In the genomic region with DNA sequence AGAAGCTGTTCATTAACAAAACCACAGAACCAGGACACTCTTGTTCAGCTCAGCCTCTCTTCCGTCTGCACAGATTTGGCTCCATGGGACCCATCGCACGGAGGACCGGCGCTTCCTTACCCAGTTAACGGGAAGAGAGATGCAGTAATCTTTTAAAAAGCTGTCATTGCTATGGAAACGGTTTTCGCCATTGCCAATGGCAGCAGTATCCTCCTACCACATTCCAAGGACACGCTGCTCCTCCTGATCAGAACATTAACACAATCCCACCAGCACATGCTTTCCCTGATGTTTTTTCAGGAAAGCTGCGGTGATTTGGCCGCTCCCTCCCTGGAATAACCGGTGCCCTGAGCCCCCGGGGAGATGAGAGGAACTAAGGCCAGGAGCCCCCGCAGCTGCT, we compare ENCODE assay signal across 1 cellular context.
TF ChIP-seq lines count a peak whose summit lies in the region.

No MANE protein-coding gene starts in this region.

TF ChIP-seq in GM23338, 12 proteins besides CTCF, POLR2A, EP300 and RAD21:
- TF ChIP-seq REST (IDR thresholded peaks at IDR 0.05; ENCODE audit: unreplicated experiment) (no peak), CREB1 (CRISPR knock-in tag; IDR thresholded peaks at IDR 0.05; ENCODE audit: low read depth) (no peak), ZNF331 (CRISPR knock-in tag; IDR thresholded peaks at IDR 0.05; ENCODE audit: low read depth) (no peak), ETS1 (IDR thresholded peaks at IDR 0.05) (no peak), JUNB (IDR thresholded peaks at IDR 0.05; ENCODE audit: unreplicated experiment) (no peak), EZH2 (IDR thresholded peaks at IDR 0.05; ENCODE audit: low read depth, unreplicated experiment) (no peak), EZH2phosphoT487 (IDR thresholded peaks at IDR 0.05; ENCODE audit: unreplicated experiment) (no peak), ZNF114 (CRISPR knock-in tag; IDR thresholded peaks at IDR 0.05) (no peak), POLR2AphosphoS5 (IDR thresholded peaks at IDR 0.05; ENCODE audit: low read depth) (no peak), ZNF462 (CRISPR knock-in tag; IDR thresholded peaks at IDR 0.05) (no peak), STAT1 (IDR thresholded peaks at IDR 0.05; ENCODE audit: unreplicated experiment) (no peak), NANOG (IDR thresholded peaks at IDR 0.05; ENCODE audit: borderline replicate concordance) (no peak)
